In genomic region chr14:89342049-89342448, GRCh38 we compare ENCODE assay signal across 1 cellular context.
TF ChIP-seq lines count a peak whose summit lies in the region.

No MANE protein-coding gene starts in this region.

TF ChIP-seq in WTC11, 78 proteins besides CTCF, POLR2A, EP300 and RAD21 (continued from another document):
- TF ChIP-seq TEAD4 (CRISPR knock-in tag; IDR thresholded peaks at IDR 0.05) (no peak), AFF4 (CRISPR knock-in tag; IDR thresholded peaks at IDR 0.05; ENCODE audit: borderline replicate concordance) (no peak), IRF1 (CRISPR knock-in tag; IDR thresholded peaks at IDR 0.05) (no peak), ZMAT4 (CRISPR knock-in tag; IDR thresholded peaks at IDR 0.05) (no peak), GTF2I (CRISPR knock-in tag; conservative IDR thresholded peaks at IDR 0.05) (no peak), JUN (CRISPR knock-in tag; IDR thresholded peaks at IDR 0.05) (no peak)
